13 cellular contexts compared by ENCODE assay signal in genomic region chr6:118377711-118378414, GRCh38.
DNase-seq lines count a peak whose midpoint lies in the region; ATAC-seq, FAIRE-seq and TF ChIP-seq lines count a peak whose summit lies in the region.
"Had no signal": no experiment of that assay in that cellular context is flagged by ENCODE, and none has a peak within 500 bp of the region (broad histone marks: within the 10 kb centered on the region; RNA-seq: fewer than 3 reads in every experiment).

No MANE protein-coding gene starts in this region.

- CTCF ChIA-PET in CD8-positive, alpha-beta T cell (lab: Charles Lee), result no interaction called here

- POLR2A ChIA-PET in CD8-positive, alpha-beta T cell (lab: Charles Lee), result no interaction called here

- no peaks in the 10 kb centered on the region for H3K9me3 ChIP-seq in CD8-positive, alpha-beta T cell (ENCODE audit: low read length)
- H3K9me3 ChIP-seq in small intestine (ENCODE audit: control insufficient read depth, low read depth), result no peaks in the 10 kb centered on the region

- no peak overlapping the region for H3K27ac ChIP-seq in CD8-positive, alpha-beta T cell (ENCODE audit: low read depth, low read length)
- no peak overlapping the region for H3K27ac ChIP-seq in small intestine (ENCODE audit: low read depth in 1 of 2, low read length in 1 of 2)

- DNase-seq in NCI-H1417 (lab: John Stamatoyannopoulos, UW), result peak; percentile 91 to 98 (median 96)
- DNase-seq in NCI-H345 (lab: John Stamatoyannopoulos, UW), result peak; percentile 99
- DNase-seq in left cardiac atrium, result peak; percentile 55
- peak; percentile 17 for DNase-seq in smooth muscle cell of the brain vasculature (ENCODE audit: low read depth, low spot score)
- no peak for DNase-seq in CD8-positive, alpha-beta T cell
- DNase-seq in dermis blood vessel endothelial cell, result no peak
- no peak for DNase-seq in small intestine
- DNase-seq: activated gamma-delta T cell, islet precursor cell, SIG-M5 had no signal

- H3K27me3 Mint-ChIP-seq in CD8-positive, alpha-beta T cell (ENCODE audit: low read depth), result no peaks in the 10 kb centered on the region

- peaks cover 8% of the 10 kb centered on the region for H3K36me3 Mint-ChIP-seq in CD8-positive, alpha-beta T cell

- WGBS in small intestine, 3 donors, result 48 to 69% (median 68%) methylated on average over 15 of the region's 15 CpGs

- no peaks in the 10 kb centered on the region for H3K4me1 Mint-ChIP-seq in CD8-positive, alpha-beta T cell (ENCODE audit: low read depth)

- no peak for FAIRE-seq in small intestine (lab: Jason Lieb, UNC)
- FAIRE-seq: D721Med had no signal

- ATAC-seq in left cardiac atrium, result peak; percentile 82 to 96
- no peak for ATAC-seq in CD8-positive, alpha-beta T cell
- ATAC-seq: activated CD4-positive, CD25-positive, alpha-beta regulatory T cell treated with anti-CD3 and anti-CD28 coated beads, Interleukin-2, amount 50 U/mL, for 24 hours had no signal

- no peak overlapping the region for H3K4me3 ChIP-seq in CD8-positive, alpha-beta T cell (ENCODE audit: low read depth, low read length)
- H3K4me3 ChIP-seq in small intestine (ENCODE audit: low read depth in 1 of 2, low read length in 2 of 2), result no peak overlapping the region

- H3K4me3 Mint-ChIP-seq in CD8-positive, alpha-beta T cell, result no peak overlapping the region
- H3K4me3 Mint-ChIP-seq: nephron had no signal

- H3K4me1 ChIP-seq in CD8-positive, alpha-beta T cell (ENCODE audit: insufficient read depth, low read length), result no peaks in the 10 kb centered on the region
- no peaks in the 10 kb centered on the region for H3K4me1 ChIP-seq in small intestine (ENCODE audit: control insufficient read depth in 2 of 2, insufficient read depth in 1 of 2, low read depth in 1 of 2, low read length in 1 of 2)

- no peaks in the 10 kb centered on the region for H3K36me3 ChIP-seq in CD8-positive, alpha-beta T cell (ENCODE audit: insufficient read depth, low read length)
- H3K36me3 ChIP-seq in small intestine (ENCODE audit: control insufficient read depth in 2 of 2, insufficient read depth in 2 of 2, low read length in 2 of 2), result no peaks in the 10 kb centered on the region

- intact Hi-C loops in left cardiac atrium (cut with DNase I), result no loop called here
- intact Hi-C loops in CD8-positive, alpha-beta T cell (cut with DNase I, micrococcal nuclease), result no loop called here

- no peaks in the 10 kb centered on the region for H3K9me3 Mint-ChIP-seq in CD8-positive, alpha-beta T cell
- H3K9me3 Mint-ChIP-seq: nephron had no signal

- no peaks in the 10 kb centered on the region for H3K27me3 ChIP-seq in CD8-positive, alpha-beta T cell (ENCODE audit: insufficient read depth, low read length)
- no peaks in the 10 kb centered on the region for H3K27me3 ChIP-seq in small intestine (ENCODE audit: control insufficient read depth in 2 of 2, insufficient read depth in 2 of 2, low read length in 2 of 2)

- no peak for TF ChIP-seq CTCF in CD8-positive, alpha-beta T cell (IDR thresholded peaks at IDR 0.05)

- no peak overlapping the region for H3K27ac Mint-ChIP-seq in CD8-positive, alpha-beta T cell
- H3K27ac Mint-ChIP-seq: nephron had no signal

Comparison
In these comparisons a context has a peak if more than half of its experiments do, and no peak if none do; other contexts are left out.
1. DNase-seq: peak in NCI-H1417 (3 of 3), NCI-H345 (single experiment), left cardiac atrium (single experiment) and smooth muscle cell of the brain vasculature (single experiment); none in CD8-positive, alpha-beta T cell (0 of 7), dermis blood vessel endothelial cell (single experiment) and small intestine (single experiment).